In the genomic region with DNA sequence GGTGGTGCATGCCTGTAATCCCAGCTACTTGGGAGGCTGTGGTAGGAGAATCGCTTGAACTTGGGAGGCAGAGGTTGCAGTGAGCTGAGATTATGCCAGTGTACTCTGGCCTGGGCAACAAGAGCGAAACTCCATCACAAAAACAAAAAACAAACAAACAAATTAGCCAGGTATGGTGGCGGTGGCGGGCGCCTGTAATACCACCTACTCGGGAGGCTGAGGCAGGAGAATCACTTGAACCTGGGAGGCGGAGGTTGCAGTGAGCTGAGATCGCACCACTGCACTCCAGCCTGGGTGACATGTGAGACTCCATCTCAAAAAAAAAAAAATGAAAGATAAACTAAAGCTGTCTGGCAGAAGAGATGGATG, we compare ENCODE assay signal across 8 cellular contexts. TPM values are rescaled to one million over a fixed set of nuclear protein-coding genes. Genes with fewer than 3 reads are reported as not detected.
"Had no signal": no experiment of that assay in that cellular context is flagged by ENCODE, and none has a peak within 500 bp of the region (broad histone marks: within the 10 kb centered on the region; RNA-seq: fewer than 3 reads in every experiment).

No MANE protein-coding gene starts in this region.

RNA-seq across cellular contexts. Expression of gene CENPM, which starts 2.0 kb away (rescaled TPM):
- total RNA-seq: posterior vena cava, vagina had no signal

RNA-seq across cellular contexts. Expression of gene SEPTIN3, which starts 20.3 kb away (rescaled TPM):
- total RNA-seq: cardiac septum had no signal

RNA-seq across cellular contexts. Expression of gene TNFRSF13C, which starts 22.3 kb away (rescaled TPM):
- total RNA-seq: gastrocnemius medialis, vagina had no signal
- polyA plus RNA-seq: aorta had no signal

RNA-seq across cellular contexts. Expression of gene SHISA8, which starts 34.0 kb away (rescaled TPM):
- total RNA-seq: aorta, cardiac septum, gastrocnemius medialis, left lung, lower lobe of right lung, osteocyte, posterior vena cava, vagina had no signal
- polyA plus RNA-seq: aorta had no signal
